Comparison of ENCODE assay signal across 9 cellular contexts in the genomic region with DNA sequence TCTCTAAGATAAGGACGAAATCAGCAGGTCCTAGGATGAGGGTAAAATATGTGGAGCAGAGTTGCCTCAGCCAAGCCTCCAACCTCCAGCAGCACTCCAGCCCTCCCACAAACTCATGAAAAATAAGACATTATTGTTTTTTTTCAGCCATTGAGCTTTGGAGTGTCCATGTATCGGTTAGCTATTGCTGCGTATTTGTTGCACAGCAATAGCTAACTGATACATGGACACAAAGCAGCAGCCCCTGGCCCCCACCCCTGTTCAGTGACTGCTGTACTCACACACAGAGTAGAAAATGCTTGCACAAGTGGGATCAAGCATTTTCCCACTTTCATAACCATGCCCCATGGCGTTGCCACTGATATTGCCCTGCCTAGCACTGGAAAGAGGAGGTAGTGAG.
"Had no signal": no experiment of that assay in that cellular context is flagged by ENCODE, and none has a peak within 500 bp of the region (broad histone marks: within the 10 kb centered on the region; RNA-seq: fewer than 3 reads in every experiment).

No MANE protein-coding gene starts in this region.

- FAIRE-seq: H1, H54, K562 had no signal

- ATAC-seq: GM23338 had no signal

- H2AFZ ChIP-seq: GM23338 had no signal

- H3K27ac ChIP-seq: HL-60 had no signal

- DNase-seq: H9, HCEC 1CT, IMR-90, KG1 had no signal

- H3K4me3 ChIP-seq: GM23338, K562 had no signal

- H3K4me2 ChIP-seq: GM23338 had no signal
